ENCODE assay signal across 19 cellular contexts in genomic region chr2:11839916-11840315, GRCh38.
A peak's percentile ranks its signal among the peaks of the same experiment; 100 is the strongest.
DNase-seq lines count a peak whose midpoint lies in the region; ATAC-seq and TF ChIP-seq lines count a peak whose summit lies in the region.
"Had no signal": no experiment of that assay in that cellular context is flagged by ENCODE, and none has a peak within 500 bp of the region (broad histone marks: within the 10 kb centered on the region; RNA-seq: fewer than 3 reads in every experiment).

No MANE protein-coding gene starts in this region.

- H3K27me3 Mint-ChIP-seq in endodermal cell (ENCODE audit: insufficient read depth): peaks cover 6% of the 10 kb centered on the region

- H3F3A ChIP-seq in smooth muscle cell (ENCODE audit: low read depth): no peaks in the 10 kb centered on the region

- no peak overlapping the region for H3K4me3 ChIP-seq in endodermal cell (ENCODE audit: low read length)
- no peak overlapping the region for H3K4me3 ChIP-seq in smooth muscle cell
- H3K4me3 ChIP-seq: SK-N-MC had no signal

- WGBS in endodermal cell (ENCODE audit: insufficient coverage in 1 of 2, insufficient read length in 1 of 2), 2 experiments: 67 to 79% methylated on average over 4 of the region's 4 CpGs
- WGBS in smooth muscle cell (ENCODE audit: low lambda C conversion rate): 19% methylated on average over 4 of the region's 4 CpGs

- H3K4me1 ChIP-seq in endodermal cell (ENCODE audit: control insufficient read depth, insufficient read depth, low read length) (peaks cover 12% of the 10 kb centered on the region), smooth muscle cell (ENCODE audit: low read depth) (peaks cover 9% of the 10 kb centered on the region)

- no peaks in the 10 kb centered on the region for H3K9me3 ChIP-seq in endodermal cell (ENCODE audit: control insufficient read depth, low read length)
- H3K9me3 ChIP-seq in smooth muscle cell (replicated peaks; ENCODE audit: low read depth): no peaks in the 10 kb centered on the region

- no peak overlapping the region for H3K4me3 Mint-ChIP-seq in endodermal cell
- H3K4me3 Mint-ChIP-seq: CD4-positive, alpha-beta memory T cell had no signal

- H3K4me2 ChIP-seq in smooth muscle cell: peak overlapping the region; percentile 55

- H4K20me1 ChIP-seq in smooth muscle cell (ENCODE audit: low read depth): no peaks in the 10 kb centered on the region

- H3K27me3 ChIP-seq in endodermal cell (ENCODE audit: control insufficient read depth, insufficient read depth, low read length, poor library complexity, severe bottlenecking) (no peaks in the 10 kb centered on the region), smooth muscle cell (ENCODE audit: low read depth) (no peaks in the 10 kb centered on the region)

- DNase-seq in activated CD8-positive, alpha-beta memory T cell treated with anti-CD3 and anti-CD28 coated beads, Interleukin-2, amount 50 U/mL, for 48 hours: peak; percentile 18
- no peak for DNase-seq in activated CD8-positive, alpha-beta memory T cell treated with anti-CD3 and anti-CD28 coated beads for 24 hours
- DNase-seq in RPMI7951 (ENCODE audit: low read depth) (peak; percentile 79), endodermal cell (no peak), smooth muscle cell (lab: John Stamatoyannopoulos, UW; ENCODE audit: unreplicated experiment) (no peak), sciatic nerve (ENCODE audit: low spot score) (no peak), GM10266 (ENCODE audit: extremely low spot score) (no peak)
- DNase-seq: Calu3; CD4-positive, alpha-beta memory T cell; DMS53; Karpas-422; NCI-H1105 treated with DMSO at 0.1 percent for 48 hours; NCI-H1694 treated with DMSO at 0.1 percent for 48 hours; NCI-H2171 had no signal

- no peaks in the 10 kb centered on the region for H3K36me3 Mint-ChIP-seq in endodermal cell (ENCODE audit: low read depth)
- H3K36me3 Mint-ChIP-seq: CD4-positive, alpha-beta memory T cell had no signal

- TF ChIP-seq CTCF in endodermal cell (conservative IDR thresholded peaks at IDR 0.05): no peak
- TF ChIP-seq CTCF in smooth muscle cell (IDR thresholded peaks at IDR 0.05; ENCODE audit: borderline replicate concordance, insufficient read depth, poor library complexity, severe bottlenecking): no peak
- TF ChIP-seq CTCF in GM10266 (IDR thresholded peaks at IDR 0.05; ENCODE audit: control insufficient read depth, insufficient read depth, low read depth, missing control alignments): no peak

- H3K27ac Mint-ChIP-seq in endodermal cell: peak overlapping the region; percentile 16
- H3K27ac Mint-ChIP-seq: CD4-positive, alpha-beta memory T cell had no signal

- H3K9ac ChIP-seq in endodermal cell (ENCODE audit: extremely low read depth, low read length, poor library complexity, severe bottlenecking): no peak overlapping the region
- no peak overlapping the region for H3K9ac ChIP-seq in smooth muscle cell (ENCODE audit: low read depth)

- peaks cover 15% of the 10 kb centered on the region for H3K4me1 Mint-ChIP-seq in endodermal cell
- H3K4me1 Mint-ChIP-seq: CD4-positive, alpha-beta memory T cell had no signal

- no peaks in the 10 kb centered on the region for H3K79me2 ChIP-seq in smooth muscle cell (ENCODE audit: low read depth)

- no peaks in the 10 kb centered on the region for H3K9me3 Mint-ChIP-seq in endodermal cell

- no peak overlapping the region for H2AFZ ChIP-seq in smooth muscle cell (ENCODE audit: low read depth)

- intact Hi-C loops in sciatic nerve (cut with DNase I): no loop called here

- no peak for ATAC-seq in sciatic nerve
- ATAC-seq in HG03025 (IDR thresholded peaks at IDR 0.05; ENCODE audit: low FRiP score, unreplicated experiment): no peak
- ATAC-seq: Panc1, Right ventricle myocardium inferior had no signal

- H3K27ac ChIP-seq in endodermal cell (ENCODE audit: low read depth, low read length): no peak overlapping the region
- H3K27ac ChIP-seq in smooth muscle cell (ENCODE audit: low read depth): peak overlapping the region; percentile 8
- H3K27ac ChIP-seq: 22Rv1, SK-N-MC had no signal

- H3K36me3 ChIP-seq in endodermal cell (ENCODE audit: control insufficient read depth, insufficient read depth, low read length) (no peaks in the 10 kb centered on the region), smooth muscle cell (ENCODE audit: low read depth) (no peaks in the 10 kb centered on the region)

Comparison
In these comparisons a context has a peak if more than half of its experiments do, and no peak if none do; other contexts are left out.
1. DNase-seq: peak in activated CD8-positive, alpha-beta memory T cell treated with anti-CD3 and anti-CD28 coated beads, Interleukin-2, amount 50 U/mL, for 48 hours (single experiment) and RPMI7951 (single experiment); none in activated CD8-positive, alpha-beta memory T cell treated with anti-CD3 and anti-CD28 coated beads for 24 hours (single experiment), endodermal cell (single experiment), smooth muscle cell (single experiment), sciatic nerve (single experiment) and GM10266 (single experiment).